ENCODE assay signal across 8 cellular contexts in genomic region chr1:201888282-201889033, GRCh38. TPM values are rescaled to one million over a fixed set of nuclear protein-coding genes. Genes with fewer than 3 reads are reported as not detected.
DNase-seq lines count a peak whose midpoint lies in the region; ATAC-seq, FAIRE-seq and TF ChIP-seq lines count a peak whose summit lies in the region.

TSS of gene SHISA4 (plus strand) at chr1:201888898. CDS start at chr1:201888995, 97 bp downstream.

- intact Hi-C loops in uterus (cut with DNase I; ENCODE audit: low total_unique reads), result no loop called here

- TF ChIP-seq POLR2A in uterus (IDR thresholded peaks at IDR 0.05), result peak; percentile 22 to 49

- TF ChIP-seq CTCF in uterus (IDR thresholded peaks at IDR 0.05), result peak in 1 of 4 experiments; percentile 11

- H3K27me3 ChIP-seq in uterus, result no peaks in the 10 kb centered on the region

- no peaks in the 10 kb centered on the region for H3K9me3 ChIP-seq in uterus

- no peaks in the 10 kb centered on the region for H3K36me3 ChIP-seq in uterus

- no peaks in the 10 kb centered on the region for H3K36me3 Mint-ChIP-seq in activated naive CD4-positive, alpha-beta T cell treated with anti-CD3 and anti-CD28 coated beads, Interleukin-2, amount 50 U/mL, for 24 hours
- H3K36me3 Mint-ChIP-seq in naive thymus-derived CD8-positive, alpha-beta T cell, result peaks cover 0 to under 1% (median 0%) of the 10 kb centered on the region in 3 donors

- peak; percentile 93 for DNase-seq in COLO829 (ENCODE audit: low spot score)
- peak; percentile 87 for DNase-seq in LHCN-M2 (ENCODE audit: low read depth)
- peak; percentile 87 for DNase-seq in frontal cortex (ENCODE audit: low spot score in 2 of 2)
- peak in 2 of 10 donors; percentile 13 to 17 for DNase-seq in naive thymus-derived CD8-positive, alpha-beta T cell
- peak; percentile 57 to 63 for DNase-seq in uterus

- no peak within 1 kb of the TSS for H3K27ac Mint-ChIP-seq in activated naive CD4-positive, alpha-beta T cell treated with anti-CD3 and anti-CD28 coated beads, Interleukin-2, amount 50 U/mL, for 24 hours
- peak within 1 kb of the TSS in 3 of 10 donors; percentile 63 to 82 (median 73) for H3K27ac Mint-ChIP-seq in naive thymus-derived CD8-positive, alpha-beta T cell

- peak within 1 kb of the TSS; percentile 70 to 71 for H3K27ac ChIP-seq in uterus

- ATAC-seq in naive thymus-derived CD8-positive, alpha-beta T cell, result peak; percentile 71 to 85
- ATAC-seq in HG03039 (IDR thresholded peaks at IDR 0.05; ENCODE audit: unreplicated experiment) (no peak), HG02973 (IDR thresholded peaks at IDR 0.05; ENCODE audit: unreplicated experiment) (no peak)

- peaks cover 3 to 10% of the 10 kb centered on the region in 2 donors for H3K4me1 ChIP-seq in uterus

- peaks cover 16% of the 10 kb centered on the region for H3K27me3 Mint-ChIP-seq in activated naive CD4-positive, alpha-beta T cell treated with anti-CD3 and anti-CD28 coated beads, Interleukin-2, amount 50 U/mL, for 24 hours
- H3K27me3 Mint-ChIP-seq in naive thymus-derived CD8-positive, alpha-beta T cell, result peaks cover 20 to 40% (median 33%) of the 10 kb centered on the region in 5 donors

- H3K4me1 Mint-ChIP-seq in activated naive CD4-positive, alpha-beta T cell treated with anti-CD3 and anti-CD28 coated beads, Interleukin-2, amount 50 U/mL, for 24 hours, result peaks cover 13% of the 10 kb centered on the region
- peaks cover 8 to 20% (median 10%) of the 10 kb centered on the region in 4 donors for H3K4me1 Mint-ChIP-seq in naive thymus-derived CD8-positive, alpha-beta T cell

- H3K4me3 ChIP-seq in uterus, result peak within 1 kb of the TSS; percentile 68 to 76

- H3K4me3 Mint-ChIP-seq in activated naive CD4-positive, alpha-beta T cell treated with anti-CD3 and anti-CD28 coated beads, Interleukin-2, amount 50 U/mL, for 24 hours, result peak within 1 kb of the TSS; percentile 79
- peak within 1 kb of the TSS; percentile 58 to 90 (median 82) for H3K4me3 Mint-ChIP-seq in naive thymus-derived CD8-positive, alpha-beta T cell

- H3K9me3 Mint-ChIP-seq in activated naive CD4-positive, alpha-beta T cell treated with anti-CD3 and anti-CD28 coated beads, Interleukin-2, amount 50 U/mL, for 24 hours, result no peaks in the 10 kb centered on the region
- peaks cover 0 to 2% (median 0%) of the 10 kb centered on the region in 9 donors for H3K9me3 Mint-ChIP-seq in naive thymus-derived CD8-positive, alpha-beta T cell

- POLR2A ChIA-PET in naive thymus-derived CD8-positive, alpha-beta T cell (lab: Charles Lee), result interaction anchor here (1.4 kb wide), 1 partner anchor 12 kb away, joined by 3 read pairs; no protein-coding TSS in a partner anchor

- FAIRE-seq in frontal cortex (lab: Jason Lieb, UNC), result no peak

RNA-seq across cellular contexts. Expression of gene SHISA4, which starts in this region (rescaled TPM):
- total RNA-seq in LHCN-M2 (2014; rRNA removed) (21.0 and 30.6 TPM in 2 replicates), frontal cortex (22.4 TPM), uterus (10 to 100 TPM in 2 of 4 donors, 1 to 10 TPM in 2; 2.1 to 52.8 (median 12.0) TPM)
- polyA plus RNA-seq in LHCN-M2 (2012), result 56.0 TPM
- total RNA-seq in naive thymus-derived CD8-positive, alpha-beta T cell, result under 1 TPM; 0.77 to 0.96 TPM
- polyA plus RNA-seq in naive thymus-derived CD8-positive, alpha-beta T cell, result not detected

Comparison
In these comparisons a context has a peak if more than half of its experiments do, and no peak if none do; other contexts are left out.
1. Peak in ATAC-seq in naive thymus-derived CD8-positive, alpha-beta T cell; RNA of the gene not detected or under 1 TPM.